ENCODE assay signal across 8 cellular contexts in the genomic region with DNA sequence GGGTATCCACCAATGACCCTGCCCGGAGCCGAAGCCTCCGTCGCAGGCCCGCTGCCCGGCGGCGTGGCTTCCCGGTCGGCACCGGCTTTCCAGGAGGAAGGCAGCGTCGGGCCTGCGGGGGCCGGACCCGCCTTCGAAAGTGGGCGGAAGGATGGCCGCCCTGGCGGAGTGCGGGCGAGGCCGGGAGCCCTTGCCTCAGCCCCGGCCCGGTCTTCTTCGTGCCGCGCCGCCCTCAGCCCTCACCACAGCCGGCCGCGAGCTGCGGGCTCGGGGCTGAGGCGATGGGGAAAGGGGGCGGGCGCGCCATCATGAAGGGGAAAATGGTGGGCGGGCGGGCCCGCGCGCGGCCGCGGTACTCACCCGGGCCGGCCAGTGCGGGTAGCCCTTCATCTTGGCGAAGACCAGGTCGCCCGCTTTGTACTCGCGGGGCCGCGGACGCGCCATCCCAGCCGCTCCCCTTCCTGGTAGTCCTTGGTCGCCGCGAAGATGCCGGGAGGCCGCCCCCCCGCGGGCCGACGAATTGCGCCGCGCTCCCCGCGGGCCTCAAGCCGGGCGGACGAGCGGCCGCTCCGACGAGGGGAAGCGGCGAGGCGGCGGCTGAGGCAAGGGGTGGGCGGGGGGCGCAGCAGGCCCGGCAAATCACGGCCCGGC. TPM values are rescaled to one million over a fixed set of nuclear protein-coding genes. Genes with fewer than 3 reads are reported as not detected.
DNase-seq lines count a peak whose midpoint lies in the region; ATAC-seq and TF ChIP-seq lines count a peak whose summit lies in the region.

No MANE protein-coding gene starts in this region.

- peak overlapping the region; percentile 91 for H3K27ac ChIP-seq in vagina

- no peak for TF ChIP-seq CTCF in fibroblast of mammary gland (conservative IDR thresholded peaks at IDR 0.05; ENCODE audit: control insufficient read depth, insufficient read depth, low read depth, low read length)
- TF ChIP-seq CTCF in vagina (IDR thresholded peaks at IDR 0.05), result no peak

- peak; percentile 0 for DNase-seq in stimulated activated CD8-positive, alpha-beta memory T cell treated with anti-CD3 and anti-CD28 coated beads, Interleukin-12 subunit alpha, Interleukin-12 subunit beta, amount 100 ng/mL, for 4 hours (ENCODE audit: low read depth)
- DNase-seq in stimulated activated CD8-positive, alpha-beta memory T cell treated with anti-CD3 and anti-CD28 coated beads, Interleukin-4, amount 100 ng/mL, for 48 hours, result no peak
- DNase-seq in activated T-cell treated with anti-CD3 and anti-CD28 coated beads, Interleukin-2, amount 50 U/mL, for 1 hour, result peak; percentile 26
- DNase-seq in fibroblast of mammary gland (ENCODE audit: low read depth), result no peak
- DNase-seq in myocyte (ENCODE audit: low read depth), result peak; percentile 52
- no peak for DNase-seq in vagina (ENCODE audit: extremely low spot score in 2 of 2)

- intact Hi-C loops in vagina (cut with DNase I), result loop anchor here (2.0 kb wide), 1 partner anchor 140 kb away; a partner anchor contains a TSS

- peak overlapping the region; percentile 69 for H3K4me3 ChIP-seq in fibroblast of mammary gland (ENCODE audit: control insufficient read depth, low read depth, low read length)
- H3K4me3 ChIP-seq in vagina, result peak overlapping the region; percentile 85 to 88

- no peaks in the 10 kb centered on the region for H3K36me3 ChIP-seq in vagina

- H3K27me3 ChIP-seq in vagina, result no peaks in the 10 kb centered on the region

- no peak for TF ChIP-seq POLR2A in vagina (IDR thresholded peaks at IDR 0.05)

- H3K9me3 ChIP-seq in vagina, result no peaks in the 10 kb centered on the region

- peaks cover 21% of the 10 kb centered on the region for H3K4me1 ChIP-seq in vagina

- peak; percentile 20 for ATAC-seq in HG03442 (IDR thresholded peaks at IDR 0.05; ENCODE audit: unreplicated experiment)
- no peak for ATAC-seq in HG02970 (IDR thresholded peaks at IDR 0.05; ENCODE audit: low FRiP score, unreplicated experiment)

RNA-seq across cellular contexts. Expression of a gene that starts 0.5 kb away (rescaled TPM):
- total RNA-seq in myocyte (40.9 and 43.3 TPM in 2 replicates), vagina (27.7 TPM)
- 38.1 TPM for polyA plus RNA-seq in myocyte (2012)

Comparison
In these comparisons a context has a peak if more than half of its experiments do, and no peak if none do; other contexts are left out.
1. DNase-seq: peak in stimulated activated CD8-positive, alpha-beta memory T cell treated with anti-CD3 and anti-CD28 coated beads, Interleukin-12 subunit alpha, Interleukin-12 subunit beta, amount 100 ng/mL, for 4 hours (single experiment), activated T-cell treated with anti-CD3 and anti-CD28 coated beads, Interleukin-2, amount 50 U/mL, for 1 hour (single experiment) and myocyte (single experiment); none in stimulated activated CD8-positive, alpha-beta memory T cell treated with anti-CD3 and anti-CD28 coated beads, Interleukin-4, amount 100 ng/mL, for 48 hours (single experiment), fibroblast of mammary gland (single experiment) and vagina (0 of 2).